18 cellular contexts compared by ENCODE assay signal in genomic region chr13:27110056-27110746, GRCh38.
"Had no signal": no experiment of that assay in that cellular context is flagged by ENCODE, and none has a peak within 500 bp of the region (broad histone marks: within the 10 kb centered on the region; RNA-seq: fewer than 3 reads in every experiment).

No MANE protein-coding gene starts in this region.

- ATAC-seq: activated CD8-positive, alpha-beta T cell treated with anti-CD3 and anti-CD28 coated beads, Interleukin-2, amount 10 ng/mL, durations not matched to agents 7 days and 5 days; activated T-cell treated with anti-CD3 and anti-CD28 coated beads, Interleukin-2, amount 50 U/mL, for 72 hours; left ventricle myocardium superior; natural killer cell treated with Interleukin-12 subunit alpha and Interleukin-12 subunit beta and Interleukin-15 and Interleukin-18, amount 100 ng/mL, for 72 hours; stimulated activated memory B cell treated with anti-CD40 and anti-IgM and Interleukin-4, amounts not matched to agents 10 μg/mL and 1 μg/mL and 100 μg/mL, for 72 hours had no signal

- DNase-seq: activated B cell treated with CpG ODN at 0.5 μM for 24 hours; activated CD4-positive, alpha-beta T cell treated with anti-CD3 and anti-CD28 coated beads for 48 hours; activated CD8-positive, alpha-beta memory T cell treated with anti-CD3 and anti-CD28 coated beads, Interleukin-2, amount 50 U/mL, for 4 hours; activated CD8-positive, alpha-beta T cell treated with anti-CD3 and anti-CD28 coated beads, Interleukin-2, amount 10 ng/mL, durations not matched to agents 7 days and 5 days; activated gamma-delta T cell treated with Interleukin-2 at 50 U/mL for 16 hours; activated naive CD8-positive, alpha-beta T cell treated with anti-CD3 and anti-CD28 coated beads, Interleukin-2, amount 10 ng/mL, durations not matched to agents 7 days and 5 days; activated T-cell treated with anti-CD3 and anti-CD28 coated beads, Interleukin-2, amount 50 U/mL, for 72 hours; anterior cingulate cortex; cerebellar nuclear complex; effector CD8-positive, alpha-beta T cell; foreskin fibroblast; hypothalamus; left ventricle myocardium superior; mesenchymal stem cell; stimulated activated CD4-positive, alpha-beta T cell treated with anti-CD3 and anti-CD28 coated beads, Interleukin-2, amount 100 ng/mL, for 48 hours; thyroid gland had no signal
